ENCODE assay signal across 20 cellular contexts in the genomic region with DNA sequence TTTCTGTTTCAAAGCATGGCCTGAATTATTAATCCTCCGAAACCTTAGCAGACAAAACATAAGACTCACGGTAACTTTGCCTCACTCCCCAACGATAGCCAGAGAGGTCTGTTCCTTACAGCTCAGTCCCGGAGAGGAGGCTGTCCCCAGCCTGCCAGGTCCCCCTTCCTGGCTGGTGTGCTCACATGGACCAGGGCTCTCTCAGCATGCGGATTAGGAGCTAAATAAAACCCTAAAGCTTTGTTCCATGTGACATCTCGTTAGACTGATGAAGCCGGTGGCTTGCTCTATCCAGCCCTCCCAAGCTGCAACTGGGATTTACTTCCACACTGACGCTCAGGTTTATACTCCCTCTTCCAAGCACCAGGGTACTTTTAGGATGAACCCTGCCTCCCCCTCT.
DNase-seq lines count a peak whose midpoint lies in the region; ATAC-seq and TF ChIP-seq lines count a peak whose summit lies in the region.
"Had no signal": no experiment of that assay in that cellular context is flagged by ENCODE, and none has a peak within 500 bp of the region (broad histone marks: within the 10 kb centered on the region; RNA-seq: fewer than 3 reads in every experiment).

No MANE protein-coding gene starts in this region.

- TF ChIP-seq CTCF in RWPE2 (IDR thresholded peaks at IDR 0.05; ENCODE audit: poor library complexity, severe bottlenecking): no peak
- no peak for TF ChIP-seq CTCF in coronary artery (IDR thresholded peaks at IDR 0.05)

- H3K4me3 ChIP-seq in RWPE2 (ENCODE audit: severe bottlenecking) (no peak overlapping the region), coronary artery (peak overlapping the region; percentile 22), stomach smooth muscle (ENCODE audit: low read length in 2 of 2) (peak overlapping the region in 1 of 2 donors; percentile 8)
- H3K4me3 ChIP-seq: gastroesophageal sphincter, HAP-1, transverse colon had no signal

- H3K9me3 ChIP-seq in RWPE2 (ENCODE audit: severe bottlenecking) (no peaks in the 10 kb centered on the region), stomach smooth muscle (ENCODE audit: control insufficient read depth in 2 of 2, low read length in 2 of 2) (no peaks in the 10 kb centered on the region)
- H3K9me3 ChIP-seq: BE2C, gastroesophageal sphincter, HAP-1, neutrophil, transverse colon had no signal

- DNase-seq in RWPE2 (ENCODE audit: low spot score) (no peak), coronary artery (ENCODE audit: low spot score) (no peak), left kidney (ENCODE audit: low read depth, low spot score) (peak; percentile 54), SHP77 (lab: John Stamatoyannopoulos, UW) (no peak), ecto neural progenitor cell (ENCODE audit: low spot score) (no peak), NCI-H1105 treated with DMSO at 0.1 percent for 48 hours (lab: John Stamatoyannopoulos, UW) (no peak)
- DNase-seq: activated CD4-positive, alpha-beta T cell treated with anti-CD3 and anti-CD28 coated beads, Interleukin-2, amount 50 U/mL, for 48 hours; activated naive CD8-positive, alpha-beta T cell treated with anti-CD3 and anti-CD28 coated beads for 36 hours; activated T-cell treated with anti-CD3 and anti-CD28 coated beads, Interleukin-2, amount 50 U/mL, for 48 hours; BE2C; DMS 273 treated with DMSO at 0.1 percent for 48 hours; MM.1S; NCI-H187 treated with DMSO at 0.1 percent for 48 hours; stimulated activated CD4-positive, alpha-beta T cell treated with anti-CD3 and anti-CD28 coated beads, Interleukin-4, amount 100 ng/mL, for 4 hours; transverse colon had no signal

- H3K4me1 ChIP-seq in RWPE2 (ENCODE audit: insufficient read depth, poor library complexity, severe bottlenecking) (peaks cover 14% of the 10 kb centered on the region), stomach smooth muscle (ENCODE audit: control insufficient read depth, insufficient read depth, low read length) (peaks cover 56% of the 10 kb centered on the region)

- no peak for ATAC-seq in RWPE2 (ENCODE audit: low read depth)
- ATAC-seq: gastroesophageal sphincter, SK-N-SH treated with all-trans-retinoic acid at 6 μM for 48 hours had no signal

- H3K27me3 ChIP-seq in RWPE2 (ENCODE audit: insufficient read depth, poor library complexity, severe bottlenecking) (no peaks in the 10 kb centered on the region), stomach smooth muscle (ENCODE audit: control insufficient read depth in 1 of 2, insufficient read depth in 2 of 2, low read length in 2 of 2) (no peaks in the 10 kb centered on the region)
- H3K27me3 ChIP-seq: BE2C, gastroesophageal sphincter, neutrophil, transverse colon had no signal

- peak overlapping the region in 1 of 2 donors; percentile 5 for H3K9ac ChIP-seq in stomach smooth muscle (ENCODE audit: low read length in 2 of 2)

- H3K36me3 ChIP-seq in RWPE2 (ENCODE audit: low read depth) (peaks cover 29% of the 10 kb centered on the region), stomach smooth muscle (ENCODE audit: control insufficient read depth in 2 of 2, insufficient read depth in 2 of 2, low read length in 2 of 2) (peaks cover 0 to 5% of the 10 kb centered on the region in 2 donors)
- H3K36me3 ChIP-seq: transverse colon had no signal

- H3K27ac ChIP-seq in RWPE2 (ENCODE audit: poor library complexity, severe bottlenecking) (peak overlapping the region; percentile 26), coronary artery (peak overlapping the region; percentile 59 to 96), stomach smooth muscle (ENCODE audit: low read length) (peak overlapping the region; percentile 49)
- H3K27ac ChIP-seq: neutrophil, transverse colon had no signal

Comparison
In these comparisons a context has a peak if more than half of its experiments do, and no peak if none do; other contexts are left out.
1. H3K27ac ChIP-seq: peak in every context shown above with its lines; median percentile 78 in coronary artery; 49 in stomach smooth muscle; 26 in RWPE2.